In the genomic region with DNA sequence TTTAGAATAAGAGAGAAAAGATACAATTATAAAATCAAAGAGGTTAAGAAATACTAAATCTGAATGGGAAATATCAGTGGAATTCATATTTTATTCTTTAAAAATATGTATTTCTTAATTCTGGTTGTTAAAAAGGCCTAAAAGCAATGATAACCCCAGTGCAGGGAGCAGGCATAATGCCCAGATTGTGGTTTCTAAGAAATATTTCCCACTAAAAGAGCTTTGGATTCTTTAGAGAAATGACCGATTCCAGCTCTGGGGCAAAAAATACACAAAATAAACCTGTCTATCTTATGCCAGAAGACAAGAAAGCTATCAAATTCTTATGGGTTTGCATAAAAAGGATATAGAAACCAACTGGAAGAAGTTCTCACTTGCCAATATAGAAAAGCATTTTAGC, we compare ENCODE assay signal across 23 cellular contexts.
A peak's percentile ranks its signal among the peaks of the same experiment; 100 is the strongest.
DNase-seq lines count a peak whose midpoint lies in the region; ATAC-seq, FAIRE-seq and TF ChIP-seq lines count a peak whose summit lies in the region.
"Had no signal": no experiment of that assay in that cellular context is flagged by ENCODE, and none has a peak within 500 bp of the region (broad histone marks: within the 10 kb centered on the region; RNA-seq: fewer than 3 reads in every experiment).

No MANE protein-coding gene starts in this region.

- ATAC-seq in sciatic nerve (peak; percentile 81), HG02938 (IDR thresholded peaks at IDR 0.05; ENCODE audit: unreplicated experiment) (no peak)
- ATAC-seq: body of pancreas; left ventricle myocardium superior; stimulated activated effector memory CD8-positive, alpha-beta T cell treated with anti-CD3 and anti-CD28 coated beads, Interleukin-12 subunit alpha, Interleukin-12 subunit beta, amount 100 ng/mL, for 72 hours; T-helper 17 cell had no signal

- H3K4me1 Mint-ChIP-seq in astrocyte (ENCODE audit: low read depth, unreplicated experiment): no peaks in the 10 kb centered on the region
- H3K4me1 Mint-ChIP-seq: nephron progenitor cell; stimulated activated effector memory CD8-positive, alpha-beta T cell treated with anti-CD3 and anti-CD28 coated beads, Interleukin-12 subunit alpha, Interleukin-12 subunit beta, amount 100 ng/mL, for 72 hours; T-helper 17 cell had no signal

- no peaks in the 10 kb centered on the region for H3K9me3 Mint-ChIP-seq in astrocyte (ENCODE audit: unreplicated experiment)
- H3K9me3 Mint-ChIP-seq: activated naive CD4-positive, alpha-beta T cell treated with anti-CD3 and anti-CD28 coated beads, Interleukin-2, amount 50 U/mL, for 24 hours; stimulated activated effector memory CD8-positive, alpha-beta T cell treated with anti-CD3 and anti-CD28 coated beads, Interleukin-12 subunit alpha, Interleukin-12 subunit beta, amount 100 ng/mL, for 72 hours had no signal

- H3K79me2 ChIP-seq in astrocyte (ENCODE audit: insufficient read depth, low read length): no peaks in the 10 kb centered on the region

- intact Hi-C loops in sciatic nerve (cut with DNase I): no loop called here

- H3K36me3 Mint-ChIP-seq in astrocyte (ENCODE audit: low read depth, unreplicated experiment): no peaks in the 10 kb centered on the region
- H3K36me3 Mint-ChIP-seq: activated naive CD4-positive, alpha-beta T cell treated with anti-CD3 and anti-CD28 coated beads, Interleukin-2, amount 50 U/mL, for 24 hours; stimulated activated effector memory CD8-positive, alpha-beta T cell treated with anti-CD3 and anti-CD28 coated beads, Interleukin-12 subunit alpha, Interleukin-12 subunit beta, amount 100 ng/mL, for 72 hours had no signal

- no peak for FAIRE-seq in astrocyte (lab: Jason Lieb, UNC)
- no peak for FAIRE-seq in GM12892 (lab: Jason Lieb, UNC)
- FAIRE-seq: colon, G401.6 had no signal

- TF ChIP-seq CTCF in astrocyte (IDR thresholded peaks at IDR 0.05; ENCODE audit: insufficient read depth, low read depth, low read length) (no peak), fibroblast of mammary gland (conservative IDR thresholded peaks at IDR 0.05; ENCODE audit: control insufficient read depth, insufficient read depth, low read depth, low read length) (no peak)

- DNase-seq in GM04503 (ENCODE audit: low read depth) (peak; percentile 28), astrocyte (ENCODE audit: low read depth) (peak; percentile 15), fibroblast of mammary gland (ENCODE audit: low read depth) (peak; percentile 22), sciatic nerve (ENCODE audit: low spot score) (no peak), GM19240 (ENCODE audit: insufficient read length, low spot score) (no peak), GM12892 (ENCODE audit: insufficient read length) (no peak), NCI-H2029 treated with DMSO at 0.1 percent for 48 hours (lab: John Stamatoyannopoulos, UW) (no peak)
- DNase-seq: activated CD4-positive, alpha-beta T cell treated with anti-CD3 and anti-CD28 coated beads for 48 hours; body of pancreas; CD4-positive, alpha-beta T cell; left ventricle myocardium superior; NCI-H2107; NCI-H524; nephron progenitor cell; posterior cingulate gyrus; RPMI8226; T-helper 17 cell had no signal

- H3K4me3 ChIP-seq in astrocyte (ENCODE audit: insufficient read depth, low read depth, low read length): no peak overlapping the region
- no peak overlapping the region for H3K4me3 ChIP-seq in fibroblast of mammary gland (ENCODE audit: control insufficient read depth, low read depth, low read length)
- H3K4me3 ChIP-seq: body of pancreas, suprapubic skin had no signal

- H3K27me3 ChIP-seq in astrocyte (ENCODE audit: insufficient read depth, low read length): no peaks in the 10 kb centered on the region
- H3K27me3 ChIP-seq: body of pancreas, suprapubic skin had no signal

- no peak overlapping the region for H3K4me2 ChIP-seq in astrocyte (ENCODE audit: low read length)

- H4K20me1 ChIP-seq in astrocyte (ENCODE audit: insufficient read depth, low read length): no peaks in the 10 kb centered on the region

- H3K9me3 ChIP-seq in astrocyte (ENCODE audit: insufficient read depth, low read depth, low read length): no peaks in the 10 kb centered on the region
- H3K9me3 ChIP-seq: body of pancreas, suprapubic skin had no signal

- no peaks in the 10 kb centered on the region for H3K4me1 ChIP-seq in astrocyte (ENCODE audit: insufficient read depth, low read length)
- H3K4me1 ChIP-seq: body of pancreas had no signal

- no peak overlapping the region for H3K4me3 Mint-ChIP-seq in astrocyte (ENCODE audit: unreplicated experiment)
- H3K4me3 Mint-ChIP-seq: activated naive CD4-positive, alpha-beta T cell treated with anti-CD3 and anti-CD28 coated beads, Interleukin-2, amount 50 U/mL, for 24 hours; CD4-positive, alpha-beta T cell; nephron progenitor cell; stimulated activated effector memory CD8-positive, alpha-beta T cell treated with anti-CD3 and anti-CD28 coated beads, Interleukin-12 subunit alpha, Interleukin-12 subunit beta, amount 100 ng/mL, for 72 hours; T-helper 17 cell had no signal

- no peak overlapping the region for H3K27ac ChIP-seq in astrocyte (ENCODE audit: low read depth, low read length)
- H3K27ac ChIP-seq: body of pancreas, suprapubic skin had no signal

- peaks cover 4% of the 10 kb centered on the region for H3K27me3 Mint-ChIP-seq in astrocyte (ENCODE audit: low read depth, unreplicated experiment)
- H3K27me3 Mint-ChIP-seq: CD4-positive, alpha-beta T cell had no signal

- no peak for TF ChIP-seq POLR2A in GM12892 (IDR thresholded peaks at IDR 0.05; ENCODE audit: low read depth, low read length)

- no peak overlapping the region for H2AFZ ChIP-seq in astrocyte (ENCODE audit: low read depth, low read length)

- no peaks in the 10 kb centered on the region for H3K36me3 ChIP-seq in astrocyte (ENCODE audit: insufficient read depth, low read length)
- H3K36me3 ChIP-seq: suprapubic skin had no signal

- H3K9ac ChIP-seq in astrocyte (ENCODE audit: low read length): no peak overlapping the region

- H3K27ac Mint-ChIP-seq in astrocyte (ENCODE audit: unreplicated experiment): no peak overlapping the region
- H3K27ac Mint-ChIP-seq: activated naive CD4-positive, alpha-beta T cell treated with anti-CD3 and anti-CD28 coated beads, Interleukin-2, amount 50 U/mL, for 24 hours; CD4-positive, alpha-beta T cell; nephron progenitor cell; stimulated activated effector memory CD8-positive, alpha-beta T cell treated with anti-CD3 and anti-CD28 coated beads, Interleukin-12 subunit alpha, Interleukin-12 subunit beta, amount 100 ng/mL, for 72 hours; T-helper 17 cell had no signal

Comparison
In these comparisons a context has a peak if more than half of its experiments do, and no peak if none do; other contexts are left out.
1. DNase-seq: peak in GM04503 (single experiment), astrocyte (single experiment) and fibroblast of mammary gland (single experiment); none in sciatic nerve (single experiment), GM19240 (single experiment), GM12892 (single experiment) and NCI-H2029 treated with DMSO at 0.1 percent for 48 hours (single experiment).